Comparison of ENCODE assay signal across 8 cellular contexts in the genomic region with DNA sequence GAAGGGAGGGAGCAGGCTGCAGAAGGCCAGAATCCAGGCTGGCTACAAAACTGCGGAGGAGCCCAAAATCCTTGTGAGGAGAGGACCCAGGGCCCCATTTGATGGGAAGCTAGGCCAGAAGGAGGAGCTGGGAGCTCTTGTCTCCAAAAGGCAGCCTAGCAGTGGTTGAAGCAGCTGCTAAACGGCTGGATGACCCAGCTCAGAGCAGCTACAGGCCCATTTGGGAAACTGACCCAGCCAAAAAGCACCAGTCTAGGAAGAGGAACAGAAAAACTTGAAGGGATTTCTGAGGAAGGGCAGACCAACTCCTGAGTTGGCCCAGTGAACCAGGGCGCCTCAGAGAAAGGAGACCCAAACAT. TPM values are rescaled to one million over a fixed set of nuclear protein-coding genes. Genes with fewer than 3 reads are reported as not detected.
DNase-seq lines count a peak whose midpoint lies in the region; ATAC-seq and TF ChIP-seq lines count a peak whose summit lies in the region.

No MANE protein-coding gene starts in this region.

- ATAC-seq in HG03442 (IDR thresholded peaks at IDR 0.05; ENCODE audit: unreplicated experiment): no peak
- ATAC-seq in GM19351 (IDR thresholded peaks at IDR 0.05; ENCODE audit: unreplicated experiment): no peak
- no peak for ATAC-seq in GM18511 (IDR thresholded peaks at IDR 0.05; ENCODE audit: unreplicated experiment)

- H3K36me3 ChIP-seq in A673 (ENCODE audit: insufficient read depth, low read length, poor library complexity, severe bottlenecking): no peaks in the 10 kb centered on the region
- no peaks in the 10 kb centered on the region for H3K36me3 ChIP-seq in breast epithelium
- H3K36me3 ChIP-seq in mesendoderm (ENCODE audit: control insufficient read depth, insufficient read depth, low read length): no peaks in the 10 kb centered on the region

- H3K4me2 ChIP-seq in mesendoderm (ENCODE audit: low read length): peak overlapping the region; percentile 54

- H3K56ac ChIP-seq in mesendoderm (ENCODE audit: low read length): peak overlapping the region; percentile 81

- H2BK15ac ChIP-seq in mesendoderm (replicated peaks; ENCODE audit: low read depth): no peak overlapping the region

- no peak overlapping the region for H3K27ac ChIP-seq in A673 (ENCODE audit: low read depth, low read length, poor library complexity, severe bottlenecking)
- H3K27ac ChIP-seq in breast epithelium: peak overlapping the region; percentile 94 to 97
- no peak overlapping the region for H3K27ac ChIP-seq in mesendoderm (ENCODE audit: low read depth, low read length)

- no peaks in the 10 kb centered on the region for H3K27me3 ChIP-seq in A673 (replicated peaks; ENCODE audit: insufficient read depth, low read depth, low read length, poor library complexity)
- no peaks in the 10 kb centered on the region for H3K27me3 ChIP-seq in breast epithelium
- no peaks in the 10 kb centered on the region for H3K27me3 ChIP-seq in mesendoderm (ENCODE audit: insufficient read depth, low read length, poor library complexity)

- WGBS in mesendoderm (ENCODE audit: extremely low coverage, insufficient coverage, low lambda C conversion rate): no CpG with 5 or more reads among the region's 3 CpGs

- no peak overlapping the region for H3K18ac ChIP-seq in mesendoderm (ENCODE audit: low read length)

- POLR2A ChIA-PET in A673 (lab: Charles Lee; ENCODE audit: low non-redundant PET): no interaction called here

- peak overlapping the region; percentile 71 for H3K9ac ChIP-seq in mesendoderm (ENCODE audit: low read length)

- peak overlapping the region; percentile 41 for H4K8ac ChIP-seq in mesendoderm (ENCODE audit: low read depth, low read length)

- TF ChIP-seq CTCF in A673 (conservative IDR thresholded peaks at IDR 0.05; ENCODE audit: low read depth, low read length) (no peak), breast epithelium (IDR thresholded peaks at IDR 0.05) (no peak)

- no peaks in the 10 kb centered on the region for H3K9me3 ChIP-seq in A673 (ENCODE audit: low read depth, low read length, poor library complexity, severe bottlenecking)
- no peaks in the 10 kb centered on the region for H3K9me3 ChIP-seq in breast epithelium

- no peak overlapping the region for H2AK5ac ChIP-seq in mesendoderm (ENCODE audit: low read length)

- peaks cover 11% of the 10 kb centered on the region for H3K79me1 ChIP-seq in mesendoderm (ENCODE audit: low read length)

- DNase-seq in A673 (ENCODE audit: low spot score): peak; percentile 32
- DNase-seq in HuH-7.5 (ENCODE audit: low spot score): peak; percentile 25
- peak in 1 of 2 donors; percentile 19 for DNase-seq in breast epithelium (ENCODE audit: low spot score in 2 of 2)
- peak; percentile 47 for DNase-seq in mesendoderm
- no peak for DNase-seq in NCI-H748 treated with DMSO at 0.1 percent for 48 hours (lab: John Stamatoyannopoulos, UW)

- TF ChIP-seq POLR2A in breast epithelium (IDR thresholded peaks at IDR 0.05): no peak

- peaks cover 24% of the 10 kb centered on the region for H3K79me2 ChIP-seq in mesendoderm (ENCODE audit: control insufficient read depth, insufficient read depth, low read length)

- CTCF ChIA-PET in A673 (lab: Charles Lee): no interaction called here

- BruUV-seq in A673 (replicated peaks; lab: Mats Ljungman, UMichigan): no TSS peak

- no peak overlapping the region for H4K5ac ChIP-seq in mesendoderm (ENCODE audit: low read length)

- H2BK5ac ChIP-seq in mesendoderm (ENCODE audit: low read length): no peak overlapping the region

- H3K23ac ChIP-seq in mesendoderm (ENCODE audit: low read length): no peak overlapping the region

- H3K4ac ChIP-seq in mesendoderm (ENCODE audit: low read depth, low read length): no peak overlapping the region

- H3K4me1 ChIP-seq in A673 (ENCODE audit: insufficient read depth, low read length, poor library complexity, severe bottlenecking) (peaks cover 4% of the 10 kb centered on the region), breast epithelium (no peaks in the 10 kb centered on the region), mesendoderm (ENCODE audit: control insufficient read depth, low read depth, low read length) (peaks cover 7% of the 10 kb centered on the region)

- H3K4me3 ChIP-seq in A673 (ENCODE audit: low read depth, low read length, poor library complexity, severe bottlenecking) (no peak overlapping the region), breast epithelium (peak overlapping the region in 1 of 3 donors; percentile 82), mesendoderm (ENCODE audit: low read length) (no peak overlapping the region)

- intact Hi-C loops in A673 (cut with micrococcal nuclease; ENCODE audit: unreplicated experiment) (no loop called here), breast epithelium (cut with DNase I; ENCODE audit: low total_unique reads) (no loop called here)

- no peak overlapping the region for H2BK120ac ChIP-seq in mesendoderm (ENCODE audit: low read depth, low read length)

RNA-seq across cellular contexts. Expression of gene RAB43, which starts 1.1 kb away (rescaled TPM):
- total RNA-seq in A673 (2021) (2.9 and 7.3 TPM in 2 replicates), breast epithelium (10 to 100 TPM in 2 of 3 donors, 1 to 10 TPM in 1; 5.6 to 17.0 (median 17.0) TPM)
- 9.3 TPM for polyA plus RNA-seq in mesendoderm (2013, experiment 1 of 2)
- 8.6 TPM for polyA plus RNA-seq in mesendoderm (2013, experiment 2 of 2)

RNA-seq across cellular contexts. Expression of gene ISY1, which starts 38.2 kb away (rescaled TPM):
- total RNA-seq in A673 (2021): 46.2 and 49.8 TPM in 2 replicates
- 10 to 100 TPM; 21.4 to 27.9 (median 21.7) TPM for total RNA-seq in breast epithelium
- polyA plus RNA-seq in mesendoderm (2013, experiment 1 of 2): 15.1 TPM
- 15.1 TPM for polyA plus RNA-seq in mesendoderm (2013, experiment 2 of 2)

Comparison
In these comparisons a context has a peak if more than half of its experiments do, and no peak if none do; other contexts are left out.
1. H3K27ac ChIP-seq: peak in breast epithelium (2 of 2); none in A673 (single experiment) and mesendoderm (single experiment).